Comparison of ENCODE assay signal across 1 cellular context in genomic region chr7:120337308-120337907, GRCh38.
TF ChIP-seq lines count a peak whose summit lies in the region.

No MANE protein-coding gene starts in this region.

TF ChIP-seq in H1, 55 proteins besides CTCF, POLR2A, EP300 and RAD21 (continued from another document):
- TF ChIP-seq CHD7 (IDR thresholded peaks at IDR 0.05; ENCODE audit: insufficient replicate concordance, low read length), result no peak
